18 cellular contexts compared by ENCODE assay signal in genomic region chr6:221531-222349, GRCh38.
A peak's percentile ranks its signal among the peaks of the same experiment; 100 is the strongest.
DNase-seq lines count a peak whose midpoint lies in the region; ATAC-seq, FAIRE-seq and TF ChIP-seq lines count a peak whose summit lies in the region.
"Had no signal": no experiment of that assay in that cellular context is flagged by ENCODE, and none has a peak within 500 bp of the region (broad histone marks: within the 10 kb centered on the region; RNA-seq: fewer than 3 reads in every experiment).

No MANE protein-coding gene starts in this region.

- H3K27me3 ChIP-seq in brain microvascular endothelial cell (replicated peaks): no peaks in the 10 kb centered on the region
- H3K27me3 ChIP-seq: upper lobe of right lung had no signal

- H3K4me3 Mint-ChIP-seq in activated CD4-positive, alpha-beta T cell treated with anti-CD3 and anti-CD28 coated beads, Interleukin-2, amount 10 ng/mL, durations not matched to agents 24 days and 14 days: peak overlapping the region; percentile 47
- H3K4me3 Mint-ChIP-seq in activated CD4-positive, alpha-beta memory T cell treated with anti-CD3 and anti-CD28 coated beads for 36 hours: peak overlapping the region; percentile 14

- H3K27ac Mint-ChIP-seq in activated CD4-positive, alpha-beta T cell treated with anti-CD3 and anti-CD28 coated beads, Interleukin-2, amount 10 ng/mL, durations not matched to agents 24 days and 14 days: peak overlapping the region; percentile 86
- no peak overlapping the region for H3K27ac Mint-ChIP-seq in activated CD4-positive, alpha-beta memory T cell treated with anti-CD3 and anti-CD28 coated beads for 36 hours

- H3K4me1 Mint-ChIP-seq in activated CD4-positive, alpha-beta T cell treated with anti-CD3 and anti-CD28 coated beads, Interleukin-2, amount 10 ng/mL, durations not matched to agents 24 days and 14 days: peaks cover 73% of the 10 kb centered on the region
- peaks cover 66% of the 10 kb centered on the region for H3K4me1 Mint-ChIP-seq in activated CD4-positive, alpha-beta memory T cell treated with anti-CD3 and anti-CD28 coated beads for 36 hours (ENCODE audit: low read depth)

- POLR2A ChIA-PET in activated CD4-positive, alpha-beta memory T cell treated with anti-CD3 and anti-CD28 coated beads for 36 hours (lab: Charles Lee): interaction anchor here (0.6 to 5.2 kb wide), 5 partner anchors 12 to 330 kb away, joined by 3 to 24 read pairs (median 5); partner anchors contain the start of gene IRF4

- no peak for ATAC-seq in GM18505 (IDR thresholded peaks at IDR 0.05; ENCODE audit: unreplicated experiment)
- ATAC-seq: gastrocnemius medialis, Panc1, upper lobe of right lung had no signal

- in situ Hi-C loops in brain microvascular endothelial cell (cut with HindIII; ENCODE audit: low pct_ligation_motif_present, low sequenced_read_pairs): no loop called here

- H3K36me3 Mint-ChIP-seq in activated CD4-positive, alpha-beta T cell treated with anti-CD3 and anti-CD28 coated beads, Interleukin-2, amount 10 ng/mL, durations not matched to agents 24 days and 14 days (ENCODE audit: low read depth): no peaks in the 10 kb centered on the region
- no peaks in the 10 kb centered on the region for H3K36me3 Mint-ChIP-seq in activated CD4-positive, alpha-beta memory T cell treated with anti-CD3 and anti-CD28 coated beads for 36 hours

- H3K27me3 Mint-ChIP-seq in activated CD4-positive, alpha-beta T cell treated with anti-CD3 and anti-CD28 coated beads, Interleukin-2, amount 10 ng/mL, durations not matched to agents 24 days and 14 days: no peaks in the 10 kb centered on the region
- H3K27me3 Mint-ChIP-seq in activated CD4-positive, alpha-beta memory T cell treated with anti-CD3 and anti-CD28 coated beads for 36 hours: peaks cover 15% of the 10 kb centered on the region

- DNase-seq in activated CD4-positive, alpha-beta T cell treated with anti-CD3 and anti-CD28 coated beads, Interleukin-2, amount 10 ng/mL, durations not matched to agents 24 days and 14 days: no peak
- DNase-seq in activated CD4-positive, alpha-beta T cell treated with anti-CD3 and anti-CD28 coated beads for 4 hours: no peak
- DNase-seq in GM18507 (ENCODE audit: extremely low spot score, insufficient read length, low read depth): no peak
- DNase-seq in activated CD4-positive, alpha-beta memory T cell treated with anti-CD3 and anti-CD28 coated beads for 36 hours: no peak
- DNase-seq in fibroblast of the aortic adventitia (ENCODE audit: low read depth): peak; percentile 46
- no peak for DNase-seq in OCI-M1 (lab: John Stamatoyannopoulos, UW)
- DNase-seq in brain microvascular endothelial cell: no peak
- DNase-seq: activated CD4-positive, alpha-beta T cell treated with anti-CD3 and anti-CD28 coated beads, Interleukin-2, amount 50 U/mL, for 4 hours; amygdala; gastrocnemius medialis; midbrain; NCI-H345; upper lobe of right lung had no signal

- CTCF ChIA-PET in activated CD4-positive, alpha-beta memory T cell treated with anti-CD3 and anti-CD28 coated beads for 36 hours (lab: Charles Lee): interaction anchor here (0.8 to 1.4 kb wide), 5 partner anchors 14 to 74 kb away, joined by 3 to 5 read pairs (median 3); no protein-coding TSS in a partner anchor

- TF ChIP-seq CTCF in fibroblast of the aortic adventitia (IDR thresholded peaks at IDR 0.05; ENCODE audit: insufficient read depth, low read length) (no peak), brain microvascular endothelial cell (IDR thresholded peaks at IDR 0.05; ENCODE audit: low read depth, low read length, missing control alignments) (no peak)

- no peaks in the 10 kb centered on the region for H3K9me3 Mint-ChIP-seq in activated CD4-positive, alpha-beta T cell treated with anti-CD3 and anti-CD28 coated beads, Interleukin-2, amount 10 ng/mL, durations not matched to agents 24 days and 14 days
- no peaks in the 10 kb centered on the region for H3K9me3 Mint-ChIP-seq in activated CD4-positive, alpha-beta memory T cell treated with anti-CD3 and anti-CD28 coated beads for 36 hours

- FAIRE-seq in GM18507 (lab: Jason Lieb, UNC): peak; percentile 92
- FAIRE-seq: A204.1 had no signal

- intact Hi-C loops in activated CD4-positive, alpha-beta T cell treated with anti-CD3 and anti-CD28 coated beads, Interleukin-2, amount 10 ng/mL, durations not matched to agents 24 days and 14 days (cut with micrococcal nuclease): loop anchor here (1.0 to 5.0 kb wide), 3 partner anchors 27 to 326 kb away; no protein-coding TSS in a partner anchor
- intact Hi-C loops in activated CD4-positive, alpha-beta memory T cell treated with anti-CD3 and anti-CD28 coated beads for 36 hours (cut with micrococcal nuclease): loop anchor here (1.0 kb wide), 1 partner anchor 32 kb away; no protein-coding TSS in a partner anchor

- H3K4me3 ChIP-seq in fibroblast of the aortic adventitia (ENCODE audit: low read depth, low read length) (no peak overlapping the region), brain microvascular endothelial cell (ENCODE audit: low read depth, low read length) (no peak overlapping the region)
- H3K4me3 ChIP-seq: dorsolateral prefrontal cortex, gastrocnemius medialis, GM23248, upper lobe of right lung had no signal

- no peak for TF ChIP-seq POLR2A in GM18505 (IDR thresholded peaks at IDR 0.05; ENCODE audit: borderline replicate concordance, extremely low read depth, insufficient read depth, insufficient read length)

- no peak overlapping the region for H3K27ac ChIP-seq in brain microvascular endothelial cell
- H3K27ac ChIP-seq: dorsolateral prefrontal cortex, gastrocnemius medialis, GM23248, upper lobe of right lung had no signal

- no peaks in the 10 kb centered on the region for H3K36me3 ChIP-seq in brain microvascular endothelial cell (replicated peaks)
- H3K36me3 ChIP-seq: gastrocnemius medialis, upper lobe of right lung had no signal
